10 cellular contexts compared by ENCODE assay signal in genomic region chr2:239114119-239114581, GRCh38.
DNase-seq lines count a peak whose midpoint lies in the region; ATAC-seq and TF ChIP-seq lines count a peak whose summit lies in the region.
"Had no signal": no experiment of that assay in that cellular context is flagged by ENCODE, and none has a peak within 500 bp of the region (broad histone marks: within the 10 kb centered on the region; RNA-seq: fewer than 3 reads in every experiment).

No MANE protein-coding gene starts in this region.

- H3K79me2 ChIP-seq in MM.1S (ENCODE audit: low read length): no peaks in the 10 kb centered on the region

- intact Hi-C loops in left lung (cut with DNase I) (no loop called here), uterus (cut with DNase I; ENCODE audit: low total_unique reads) (no loop called here)

- H3K9me2 ChIP-seq in MM.1S (replicated peaks; ENCODE audit: insufficient read depth, low read length): no peaks in the 10 kb centered on the region

- H3F3A ChIP-seq in MM.1S (ENCODE audit: insufficient read depth, low read length): no peaks in the 10 kb centered on the region

- H3K9me3 ChIP-seq in left lung: no peaks in the 10 kb centered on the region
- H3K9me3 ChIP-seq in uterus: no peaks in the 10 kb centered on the region
- H3K9me3 ChIP-seq in MM.1S (replicated peaks; ENCODE audit: insufficient read depth, low read length): no peaks in the 10 kb centered on the region
- H3K9me3 ChIP-seq: SJSA1 had no signal

- no peak for TF ChIP-seq CTCF in choroid plexus epithelial cell (conservative IDR thresholded peaks at IDR 0.05; ENCODE audit: low read depth, low read length)
- no peak for TF ChIP-seq CTCF in left lung (IDR thresholded peaks at IDR 0.05)
- no peak for TF ChIP-seq CTCF in uterus (IDR thresholded peaks at IDR 0.05)
- no peak for TF ChIP-seq CTCF in MM.1S (IDR thresholded peaks at IDR 0.05; ENCODE audit: low read length)

- DNase-seq in NCI-H1417 (lab: John Stamatoyannopoulos, UW) (peak in 2 of 3 experiments; percentile 29 to 54), NCI-H1417 treated with DMSO at 0.1 percent for 48 hours (lab: John Stamatoyannopoulos, UW) (no peak), choroid plexus epithelial cell (ENCODE audit: low read depth) (peak; percentile 48), left lung (peak in 1 of 2 donors; percentile 71), uterus (no peak), MM.1S (no peak), SHP77 treated with DMSO at 0.1 percent for 48 hours (lab: John Stamatoyannopoulos, UW) (no peak)

- no peak overlapping the region for H3K4me3 ChIP-seq in choroid plexus epithelial cell (ENCODE audit: low read depth, low read length)
- H3K4me3 ChIP-seq in left lung: no peak overlapping the region
- no peak overlapping the region for H3K4me3 ChIP-seq in uterus
- no peak overlapping the region for H3K4me3 ChIP-seq in MM.1S (ENCODE audit: low read length)
- H3K4me3 ChIP-seq: lung, SJSA1 had no signal

- H3K4me1 ChIP-seq in left lung (peaks cover 8 to 25% of the 10 kb centered on the region in 2 donors), uterus (peaks cover 5 to 8% of the 10 kb centered on the region in 2 donors), MM.1S (ENCODE audit: low read length) (0 out of 2 replicates have a peak, but pooled peaks cover 7% of the 10 kb centered on the region)

- H3K36me3 ChIP-seq in left lung: peaks cover 0 to 81% of the 10 kb centered on the region in 2 donors
- no peaks in the 10 kb centered on the region for H3K36me3 ChIP-seq in uterus
- no peaks in the 10 kb centered on the region for H3K36me3 ChIP-seq in MM.1S (replicated peaks; ENCODE audit: insufficient read depth, low read length)

- H3K27me3 ChIP-seq in left lung: no peaks in the 10 kb centered on the region
- H3K27me3 ChIP-seq in uterus: no peaks in the 10 kb centered on the region
- no peaks in the 10 kb centered on the region for H3K27me3 ChIP-seq in MM.1S (replicated peaks; ENCODE audit: insufficient read depth, low read length)
- H3K27me3 ChIP-seq: SJSA1 had no signal

- H3K27ac ChIP-seq in left lung (peak overlapping the region in 1 of 2 donors; percentile 31), uterus (peak overlapping the region; percentile 70 to 83), MM.1S (ENCODE audit: low read length) (no peak overlapping the region)
- H3K27ac ChIP-seq: SJSA1 had no signal

- H3K9ac ChIP-seq in MM.1S (ENCODE audit: low read length): no peak overlapping the region

- H3K4me2 ChIP-seq in MM.1S (ENCODE audit: low read depth, low read length): no peak overlapping the region

- no peak for TF ChIP-seq POLR2A in uterus (IDR thresholded peaks at IDR 0.05)

- peak; percentile 24 for ATAC-seq in left lung
- ATAC-seq in HG02885 (IDR thresholded peaks at IDR 0.05; ENCODE audit: poor library complexity, unreplicated experiment): no peak

- no peak overlapping the region for H2AFZ ChIP-seq in MM.1S (ENCODE audit: low read length)

- H4K20me1 ChIP-seq in MM.1S (ENCODE audit: insufficient read depth, low read length): no peaks in the 10 kb centered on the region

Comparison
In these comparisons a context has a peak if more than half of its experiments do, and no peak if none do; other contexts are left out.
1. DNase-seq: peak in NCI-H1417 (2 of 3) and choroid plexus epithelial cell (single experiment); none in NCI-H1417 treated with DMSO at 0.1 percent for 48 hours (single experiment), uterus (0 of 2), MM.1S (single experiment) and SHP77 treated with DMSO at 0.1 percent for 48 hours (single experiment).